In the genomic region with DNA sequence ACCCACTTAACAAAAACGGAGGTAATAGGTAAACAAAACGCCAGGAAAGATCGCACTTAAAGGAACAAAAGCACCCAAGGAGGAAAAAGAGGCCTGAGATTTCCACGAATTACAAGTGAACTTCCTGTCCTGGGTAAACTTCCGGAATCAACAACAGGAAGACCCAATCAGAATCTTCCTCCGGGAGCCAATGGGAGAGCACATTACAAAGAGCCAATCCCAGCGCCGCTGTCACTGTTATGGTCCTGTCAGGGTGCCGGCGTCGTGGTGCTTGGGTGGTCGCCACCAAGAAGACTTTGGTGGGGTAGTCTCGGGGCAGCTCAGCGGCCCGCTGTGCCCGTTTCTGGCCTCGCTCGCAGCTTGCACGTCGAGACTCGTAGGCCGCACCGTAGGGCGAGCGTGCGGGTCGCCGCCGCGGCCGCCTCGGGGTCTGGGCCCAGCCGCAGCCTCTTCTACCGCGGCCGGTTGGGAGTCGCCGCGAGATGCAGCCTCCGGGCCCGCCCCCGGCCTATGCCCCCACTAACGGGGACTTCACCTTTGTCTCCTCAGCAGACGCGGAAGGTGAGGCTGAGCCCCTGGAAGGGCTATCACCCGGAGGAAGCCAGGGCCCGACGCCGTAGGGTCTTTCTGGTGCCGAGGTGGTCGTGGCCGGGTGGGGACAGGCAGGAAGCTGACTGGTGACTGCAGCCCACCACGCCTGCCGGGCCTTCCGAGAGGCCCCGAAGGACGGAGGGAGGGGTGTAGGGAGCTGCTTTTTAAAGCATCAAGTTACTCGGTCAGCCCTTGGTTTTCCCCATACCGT, we compare ENCODE assay signal across 8 cellular contexts. TPM values are rescaled to one million over a fixed set of nuclear protein-coding genes. Genes with fewer than 3 reads are reported as not detected.
DNase-seq lines count a peak whose midpoint lies in the region; ATAC-seq and TF ChIP-seq lines count a peak whose summit lies in the region.

A gene (plus strand): TSS at position 231 of the 802 bp plus-strand sequence. CDS start 252 bp downstream, at position 483.

- peak within 1 kb of the TSS; percentile 79 for H3K27ac ChIP-seq in thymus (ENCODE audit: low read depth)

- POLR2A ChIA-PET in GM10248 (lab: Yijun Ruan, JAX): no interaction called here

- H3K4me1 ChIP-seq in thymus (ENCODE audit: control insufficient read depth, insufficient read depth, low read length): peaks cover 3% of the 10 kb centered on the region

- H3K36me3 ChIP-seq in thymus (ENCODE audit: control insufficient read depth, insufficient read depth): peaks cover 6% of the 10 kb centered on the region

- peak; percentile 99 for ATAC-seq in HG02623 (IDR thresholded peaks at IDR 0.05; ENCODE audit: unreplicated experiment)

- peak within 1 kb of the TSS; percentile 83 for H3K4me3 ChIP-seq in thymus (ENCODE audit: low read length)

- no peaks in the 10 kb centered on the region for H3K27me3 Mint-ChIP-seq in activated naive CD8-positive, alpha-beta T cell
- H3K27me3 Mint-ChIP-seq in osteocyte (ENCODE audit: unreplicated experiment): peaks cover 11% of the 10 kb centered on the region

- DNase-seq in GM10248 (ENCODE audit: extremely low spot score): peak; percentile 99
- peak; percentile 73 for DNase-seq in NCI-H1105 (lab: John Stamatoyannopoulos, UW)
- peak; percentile 86 for DNase-seq in SKM-1 treated with dmso at 0.1 percent for 144 hours (lab: John Stamatoyannopoulos, UW; ENCODE audit: unreplicated experiment)
- peak; percentile 79 to 96 (median 88) for DNase-seq in head of caudate nucleus
- DNase-seq in osteocyte (ENCODE audit: extremely low spot score, unreplicated experiment): peak; percentile 95

- TF ChIP-seq CTCF in GM10248 (IDR thresholded peaks at IDR 0.05; ENCODE audit: control extremely low read depth, extremely low read depth, low read depth, missing control alignments) (no peak), osteocyte (IDR thresholded peaks at IDR 0.05) (no peak)

- H3K9me3 ChIP-seq in thymus (ENCODE audit: control insufficient read depth): no peaks in the 10 kb centered on the region

- H3K9me3 Mint-ChIP-seq in activated naive CD8-positive, alpha-beta T cell (ENCODE audit: low read depth): no peaks in the 10 kb centered on the region
- no peaks in the 10 kb centered on the region for H3K9me3 Mint-ChIP-seq in osteocyte (ENCODE audit: unreplicated experiment)

- peaks cover 25% of the 10 kb centered on the region for H3K4me1 Mint-ChIP-seq in activated naive CD8-positive, alpha-beta T cell (ENCODE audit: low read depth)
- peaks cover 21% of the 10 kb centered on the region for H3K4me1 Mint-ChIP-seq in osteocyte (ENCODE audit: unreplicated experiment)

- CTCF ChIA-PET in GM10248 (lab: Yijun Ruan, JAX): no interaction called here

- H3K36me3 Mint-ChIP-seq in activated naive CD8-positive, alpha-beta T cell: peaks cover 4% of the 10 kb centered on the region
- peaks cover 10% of the 10 kb centered on the region for H3K36me3 Mint-ChIP-seq in osteocyte (ENCODE audit: unreplicated experiment)

- H3K27me3 ChIP-seq in thymus (ENCODE audit: control insufficient read depth, insufficient read depth): no peaks in the 10 kb centered on the region

- WGBS in thymus: under 1% methylated on average over 59 of the region's 59 CpGs

- intact Hi-C loops in head of caudate nucleus (cut with DNase I): loop anchor here (5.0 kb wide), 1 partner anchor 79 kb away; a partner anchor contains a TSS

- peak within 1 kb of the TSS; percentile 95 for H3K4me3 Mint-ChIP-seq in activated naive CD8-positive, alpha-beta T cell
- H3K4me3 Mint-ChIP-seq in osteocyte (ENCODE audit: unreplicated experiment): peak within 1 kb of the TSS; percentile 96

- H3K27ac Mint-ChIP-seq in activated naive CD8-positive, alpha-beta T cell: peak within 1 kb of the TSS; percentile 98
- H3K27ac Mint-ChIP-seq in osteocyte (ENCODE audit: unreplicated experiment): peak within 1 kb of the TSS; percentile 97

RNA-seq across cellular contexts. Expression of the gene that starts here (rescaled TPM):
- 73.5 and 75.5 TPM in 2 replicates for total RNA-seq in osteocyte
- polyA plus RNA-seq in thymus: 29.9 TPM

Comparison
In these comparisons a context has a peak if more than half of its experiments do, and no peak if none do; other contexts are left out.
1. Peak in every context shown above with its lines: DNase-seq, ATAC-seq, H3K4me3 ChIP-seq and H3K27ac ChIP-seq.